Comparison of ENCODE assay signal across 11 cellular contexts in the genomic region with DNA sequence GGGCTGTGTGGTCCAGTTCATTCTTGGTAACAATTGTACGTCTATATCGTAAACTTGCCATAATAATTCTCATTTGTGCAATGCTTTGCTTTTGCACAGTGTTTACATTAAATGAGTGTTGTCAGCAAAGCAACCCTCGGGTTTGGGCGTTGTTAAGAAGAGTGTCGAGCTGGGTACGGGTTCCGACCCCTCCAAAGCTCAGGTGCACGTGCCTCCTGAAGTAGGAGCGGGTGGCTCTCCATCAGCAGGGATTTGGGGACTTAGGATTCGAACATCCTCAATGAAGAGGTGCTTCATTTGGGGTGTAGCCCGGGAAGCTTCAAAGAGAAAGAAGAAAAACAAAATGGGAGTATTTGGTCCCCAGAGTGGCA. TPM values are rescaled to one million over a fixed set of nuclear protein-coding genes. Genes with fewer than 3 reads are reported as not detected.
DNase-seq lines count a peak whose midpoint lies in the region; ATAC-seq and TF ChIP-seq lines count a peak whose summit lies in the region.
"Had no signal": no experiment of that assay in that cellular context is flagged by ENCODE, and none has a peak within 500 bp of the region (broad histone marks: within the 10 kb centered on the region; RNA-seq: fewer than 3 reads in every experiment).

No MANE protein-coding gene starts in this region.

- intact Hi-C loops in activated CD4-positive, alpha-beta T cell treated with anti-CD3 and anti-CD28 coated beads, Interleukin-2, amount 10 ng/mL, durations not matched to agents 24 days and 14 days (cut with micrococcal nuclease) = loop anchor here (5.0 kb wide), 1 partner anchor 49 kb away; no protein-coding TSS in a partner anchor
- intact Hi-C loops in activated T-helper 2 cell treated with anti-CD3 and anti-CD28 coated beads, Interferon-gamma antibody, Interleukin-2, Interleukin-4, amounts not matched to agents 10 μg/mL and 5 μg/mL and 100 μg/mL, durations not matched to agents 14 hours and 24 hours and 36 hours (cut with micrococcal nuclease) = no loop called here
- intact Hi-C loops in left lung (cut with DNase I) (no loop called here), stomach (cut with DNase I; ENCODE audit: low total_unique reads) (no loop called here)

- no peaks in the 10 kb centered on the region for H3K9me3 Mint-ChIP-seq in activated CD4-positive, alpha-beta T cell treated with anti-CD3 and anti-CD28 coated beads, Interleukin-2, amount 10 ng/mL, durations not matched to agents 24 days and 14 days
- no peaks in the 10 kb centered on the region for H3K9me3 Mint-ChIP-seq in activated T-helper 2 cell treated with anti-CD3 and anti-CD28 coated beads, Interferon-gamma antibody, Interleukin-2, Interleukin-4, amounts not matched to agents 10 μg/mL and 5 μg/mL and 100 μg/mL, durations not matched to agents 14 hours and 24 hours and 36 hours

- peak overlapping the region; percentile 79 for H3K4me3 Mint-ChIP-seq in activated CD4-positive, alpha-beta T cell treated with anti-CD3 and anti-CD28 coated beads, Interleukin-2, amount 10 ng/mL, durations not matched to agents 24 days and 14 days
- peak overlapping the region; percentile 74 for H3K4me3 Mint-ChIP-seq in activated T-helper 2 cell treated with anti-CD3 and anti-CD28 coated beads, Interferon-gamma antibody, Interleukin-2, Interleukin-4, amounts not matched to agents 10 μg/mL and 5 μg/mL and 100 μg/mL, durations not matched to agents 14 hours and 24 hours and 36 hours (ENCODE audit: low read depth)

- no peak for TF ChIP-seq POLR2A in stomach (IDR thresholded peaks at IDR 0.05)

- no peak for ATAC-seq in left lung
- ATAC-seq: Panc1 had no signal

- H3K4me3 ChIP-seq in left lung (peak overlapping the region; percentile 31 to 42), stomach (peak overlapping the region; percentile 31 to 80 (median 39))

- TF ChIP-seq EP300 in stomach (IDR thresholded peaks at IDR 0.05) = no peak

- H3K27ac ChIP-seq in left lung (no peak overlapping the region), stomach (peak overlapping the region in 1 of 5 donors; percentile 82)

- TF ChIP-seq CTCF in left lung (IDR thresholded peaks at IDR 0.05) (no peak), stomach (IDR thresholded peaks at IDR 0.05) (no peak)

- no peak for DNase-seq in activated CD4-positive, alpha-beta T cell treated with anti-CD3 and anti-CD28 coated beads, Interleukin-2, amount 10 ng/mL, durations not matched to agents 24 days and 14 days
- DNase-seq in activated CD4-positive, alpha-beta T cell treated with anti-CD3 and anti-CD28 coated beads, Interleukin-2, amount 50 U/mL, for 48 hours = no peak
- DNase-seq in activated T-helper 2 cell treated with anti-CD3 and anti-CD28 coated beads, Interferon-gamma antibody, Interleukin-2, Interleukin-4, amounts not matched to agents 10 μg/mL and 5 μg/mL and 100 μg/mL, durations not matched to agents 14 hours and 24 hours and 36 hours (ENCODE audit: low spot score) = no peak
- no peak for DNase-seq in left lung
- DNase-seq in stomach = no peak
- DNase-seq in midbrain (lab: John Stamatoyannopoulos, UW) = no peak
- DNase-seq in DMS114 treated with DMSO at 0.1 percent for 48 hours (lab: John Stamatoyannopoulos, UW; ENCODE audit: unreplicated experiment) = no peak
- DNase-seq in NCI-H2227 (lab: John Stamatoyannopoulos, UW; ENCODE audit: unreplicated experiment) = no peak
- DNase-seq: ACHN had no signal

- 28 to 32% (median 31%) methylated on average over 11 of the region's 11 CpGs for WGBS in stomach, 5 donors

- peaks cover 10% of the 10 kb centered on the region for H3K4me1 Mint-ChIP-seq in activated CD4-positive, alpha-beta T cell treated with anti-CD3 and anti-CD28 coated beads, Interleukin-2, amount 10 ng/mL, durations not matched to agents 24 days and 14 days
- H3K4me1 Mint-ChIP-seq in activated T-helper 2 cell treated with anti-CD3 and anti-CD28 coated beads, Interferon-gamma antibody, Interleukin-2, Interleukin-4, amounts not matched to agents 10 μg/mL and 5 μg/mL and 100 μg/mL, durations not matched to agents 14 hours and 24 hours and 36 hours (ENCODE audit: low read depth) = peaks cover 9% of the 10 kb centered on the region

- peaks cover 38% of the 10 kb centered on the region for H3K27me3 Mint-ChIP-seq in activated CD4-positive, alpha-beta T cell treated with anti-CD3 and anti-CD28 coated beads, Interleukin-2, amount 10 ng/mL, durations not matched to agents 24 days and 14 days
- peaks cover 23% of the 10 kb centered on the region for H3K27me3 Mint-ChIP-seq in activated T-helper 2 cell treated with anti-CD3 and anti-CD28 coated beads, Interferon-gamma antibody, Interleukin-2, Interleukin-4, amounts not matched to agents 10 μg/mL and 5 μg/mL and 100 μg/mL, durations not matched to agents 14 hours and 24 hours and 36 hours (ENCODE audit: low read depth)

- peaks cover 0 to 14% of the 10 kb centered on the region in 2 donors for H3K4me1 ChIP-seq in left lung
- H3K4me1 ChIP-seq in stomach = peaks cover 0 to 14% (median 8%) of the 10 kb centered on the region in 4 donors

- H3K27me3 ChIP-seq in left lung = peaks cover 13 to 39% of the 10 kb centered on the region in 2 donors
- H3K27me3 ChIP-seq in stomach = peaks cover 0 to 48% (median 10%) of the 10 kb centered on the region in 3 donors

- no peaks in the 10 kb centered on the region for H3K9me3 ChIP-seq in left lung
- H3K9me3 ChIP-seq in stomach = peaks cover 0 to 16% (median 7%) of the 10 kb centered on the region in 4 donors

- H3K27ac Mint-ChIP-seq in activated CD4-positive, alpha-beta T cell treated with anti-CD3 and anti-CD28 coated beads, Interleukin-2, amount 10 ng/mL, durations not matched to agents 24 days and 14 days = no peak overlapping the region
- no peak overlapping the region for H3K27ac Mint-ChIP-seq in activated T-helper 2 cell treated with anti-CD3 and anti-CD28 coated beads, Interferon-gamma antibody, Interleukin-2, Interleukin-4, amounts not matched to agents 10 μg/mL and 5 μg/mL and 100 μg/mL, durations not matched to agents 14 hours and 24 hours and 36 hours

- H3K36me3 Mint-ChIP-seq in activated CD4-positive, alpha-beta T cell treated with anti-CD3 and anti-CD28 coated beads, Interleukin-2, amount 10 ng/mL, durations not matched to agents 24 days and 14 days (ENCODE audit: low read depth) = no peaks in the 10 kb centered on the region
- no peaks in the 10 kb centered on the region for H3K36me3 Mint-ChIP-seq in activated T-helper 2 cell treated with anti-CD3 and anti-CD28 coated beads, Interferon-gamma antibody, Interleukin-2, Interleukin-4, amounts not matched to agents 10 μg/mL and 5 μg/mL and 100 μg/mL, durations not matched to agents 14 hours and 24 hours and 36 hours (ENCODE audit: low read depth)

- H3K36me3 ChIP-seq in left lung = no peaks in the 10 kb centered on the region
- H3K36me3 ChIP-seq in stomach = peaks cover 0 to 11% (median 0%) of the 10 kb centered on the region in 4 donors

RNA-seq across cellular contexts. Expression of gene TRIM58, which starts 1.0 kb away (rescaled TPM):
- 0.23 and 0.24 TPM in 2 replicates for total RNA-seq in activated CD4-positive, alpha-beta T cell treated with anti-CD3 and anti-CD28 coated beads, Interleukin-2, amount 10 ng/mL, durations not matched to agents 24 days and 14 days
- 0.30 and 0.48 TPM in 2 replicates for total RNA-seq in activated T-helper 2 cell treated with anti-CD3 and anti-CD28 coated beads, Interferon-gamma antibody, Interleukin-2, Interleukin-4, amounts not matched to agents 10 μg/mL and 5 μg/mL and 100 μg/mL, durations not matched to agents 14 hours and 24 hours and 36 hours
- total RNA-seq in left lung (1 to 10 TPM; 3.8 to 4.8 TPM), stomach (1 to 10 TPM in 2 of 5 donors, under 1 TPM in 1, not detected in 2; under 0.01 to 2.0 (median 1.2) TPM)
- under 1 TPM in 2 of 3 donors, not detected in 1; 0.10 to 0.19 TPM for polyA plus RNA-seq in stomach

RNA-seq across cellular contexts. Expression of gene OR11L1, which starts 16.3 kb away (rescaled TPM):
- total RNA-seq in activated CD4-positive, alpha-beta T cell treated with anti-CD3 and anti-CD28 coated beads, Interleukin-2, amount 10 ng/mL, durations not matched to agents 24 days and 14 days = not detected in 2 replicates
- not detected in 2 replicates for total RNA-seq in activated T-helper 2 cell treated with anti-CD3 and anti-CD28 coated beads, Interferon-gamma antibody, Interleukin-2, Interleukin-4, amounts not matched to agents 10 μg/mL and 5 μg/mL and 100 μg/mL, durations not matched to agents 14 hours and 24 hours and 36 hours
- not detected for total RNA-seq in left lung
- total RNA-seq in stomach = not detected
- polyA plus RNA-seq in stomach = not detected
- total RNA-seq: omental fat pad had no signal

RNA-seq across cellular contexts. Expression of gene OR14A16, which starts 34.1 kb away (rescaled TPM):
- not detected in 2 replicates for total RNA-seq in activated CD4-positive, alpha-beta T cell treated with anti-CD3 and anti-CD28 coated beads, Interleukin-2, amount 10 ng/mL, durations not matched to agents 24 days and 14 days
- total RNA-seq in activated T-helper 2 cell treated with anti-CD3 and anti-CD28 coated beads, Interferon-gamma antibody, Interleukin-2, Interleukin-4, amounts not matched to agents 10 μg/mL and 5 μg/mL and 100 μg/mL, durations not matched to agents 14 hours and 24 hours and 36 hours = not detected in 2 replicates
- not detected for total RNA-seq in left lung
- not detected for total RNA-seq in stomach
- not detected for polyA plus RNA-seq in stomach
- total RNA-seq: omental fat pad had no signal

RNA-seq across cellular contexts. Expression of gene OR2W3, which starts 37.4 kb away (rescaled TPM):
- total RNA-seq in activated CD4-positive, alpha-beta T cell treated with anti-CD3 and anti-CD28 coated beads, Interleukin-2, amount 10 ng/mL, durations not matched to agents 24 days and 14 days = 0.21 TPM in 1 of 2 replicates, not detected in the other
- total RNA-seq in activated T-helper 2 cell treated with anti-CD3 and anti-CD28 coated beads, Interferon-gamma antibody, Interleukin-2, Interleukin-4, amounts not matched to agents 10 μg/mL and 5 μg/mL and 100 μg/mL, durations not matched to agents 14 hours and 24 hours and 36 hours = not detected in 2 replicates
- total RNA-seq in left lung (1 to 10 TPM in 1 of 2 donors, not detected in 1; 2.1 TPM), stomach (under 1 TPM in 1 of 5 donors, not detected in 4; 0.92 TPM)
- polyA plus RNA-seq in stomach = under 1 TPM in 1 of 3 donors, not detected in 2; 0.13 TPM
